32 cellular contexts compared by ENCODE assay signal in genomic region chrX:116801943-116802342, GRCh38.
"Had no signal": no experiment of that assay in that cellular context is flagged by ENCODE, and none has a peak within 500 bp of the region (broad histone marks: within the 10 kb centered on the region; RNA-seq: fewer than 3 reads in every experiment).

No MANE protein-coding gene starts in this region.

- H3K27me3 ChIP-seq: ascending aorta, body of pancreas, brain microvascular endothelial cell had no signal

- DNase-seq: activated CD4-positive, alpha-beta memory T cell treated with anti-CD3 and anti-CD28 coated beads, Interleukin-2, amount 10 ng/mL, durations not matched to agents 7 days and 5 days; activated CD4-positive, alpha-beta T cell treated with anti-CD3 and anti-CD28 coated beads for 1 hour; activated CD4-positive, alpha-beta T cell treated with anti-CD3 and anti-CD28 coated beads for 36 hours; activated CD4-positive, alpha-beta T cell treated with anti-CD3 and anti-CD28 coated beads for 48 hours; activated CD4-positive, alpha-beta T cell treated with anti-CD3 and anti-CD28 coated beads, Interleukin-2, amount 10 ng/mL, durations not matched to agents 7 days and 5 days; activated CD4-positive, alpha-beta T cell treated with anti-CD3 and anti-CD28 coated beads, Interleukin-2, amount 50 U/mL, for 48 hours; activated CD4-positive, CD25-positive, alpha-beta regulatory T cell; activated CD8-positive, alpha-beta memory T cell treated with anti-CD3 and anti-CD28 coated beads for 24 hours; activated CD8-positive, alpha-beta memory T cell treated with anti-CD3 and anti-CD28 coated beads, Interleukin-2, amount 10 ng/mL, durations not matched to agents 7 days and 5 days; activated CD8-positive, alpha-beta memory T cell treated with anti-CD3 and anti-CD28 coated beads, Interleukin-2, amount 50 U/mL, for 48 hours; activated CD8-positive, alpha-beta T cell treated with anti-CD3 and anti-CD28 coated beads, Interleukin-2, amount 10 ng/mL, durations not matched to agents 7 days and 5 days; activated effector memory CD4-positive, alpha-beta T cell treated with Interleukin-2 at 50 U/mL for 16 hours; activated gamma-delta T cell; activated naive CD4-positive, alpha-beta T cell treated with anti-CD3 and anti-CD28 coated beads, Interleukin-2, amount 10 ng/mL, durations not matched to agents 7 days and 5 days; activated naive CD4-positive, alpha-beta T cell treated with Interleukin-2 at 50 U/mL for 16 hours; activated naive CD8-positive, alpha-beta T cell treated with anti-CD3 and anti-CD28 coated beads, Interleukin-2, amount 10 ng/mL, durations not matched to agents 7 days and 5 days; activated naive CD8-positive, alpha-beta T cell treated with anti-CD3 and anti-CD28 coated beads, Interleukin-2, amount 50 U/mL, for 24 hours; activated T-cell treated with anti-CD3 and anti-CD28 coated beads, Interleukin-2, amount 50 U/mL, for 24 hours; activated T-cell treated with anti-CD3 and anti-CD28 coated beads, Interleukin-2, amount 50 U/mL, for 48 hours; amygdala; anterior cingulate cortex; body of pancreas; brain microvascular endothelial cell; central memory CD4-positive, alpha-beta T cell; T-helper 1 cell; T-helper 2 cell; T-helper 9 cell; WERI-Rb-1 had no signal

- H3K4me3 ChIP-seq: ascending aorta, body of pancreas, breast epithelium had no signal

- H3K36me3 ChIP-seq: ascending aorta, brain microvascular endothelial cell, breast epithelium, WERI-Rb-1 had no signal

- H3K27ac ChIP-seq: ascending aorta, body of pancreas, brain microvascular endothelial cell, breast epithelium, WERI-Rb-1 had no signal

- H3K9me3 ChIP-seq: ascending aorta, body of pancreas, breast epithelium had no signal

- H3K4me1 ChIP-seq: ascending aorta, body of pancreas, breast epithelium had no signal

- ATAC-seq: activated CD4-positive, alpha-beta T cell treated with anti-CD3 and anti-CD28 coated beads for 36 hours; activated CD4-positive, CD25-positive, alpha-beta regulatory T cell treated with anti-CD3 and anti-CD28 coated beads, Interleukin-2, amount 50 U/mL, for 24 hours; activated CD8-positive, alpha-beta memory T cell treated with anti-CD3 and anti-CD28 coated beads, Interleukin-2, amount 10 ng/mL, durations not matched to agents 7 days and 5 days; activated CD8-positive, alpha-beta T cell treated with anti-CD3 and anti-CD28 coated beads, Interleukin-2, amount 10 ng/mL, durations not matched to agents 7 days and 5 days; activated naive CD8-positive, alpha-beta T cell treated with anti-CD3 and anti-CD28 coated beads, Interleukin-2, amount 50 U/mL, for 24 hours; body of pancreas; WTC11 had no signal
